In the genomic region with DNA sequence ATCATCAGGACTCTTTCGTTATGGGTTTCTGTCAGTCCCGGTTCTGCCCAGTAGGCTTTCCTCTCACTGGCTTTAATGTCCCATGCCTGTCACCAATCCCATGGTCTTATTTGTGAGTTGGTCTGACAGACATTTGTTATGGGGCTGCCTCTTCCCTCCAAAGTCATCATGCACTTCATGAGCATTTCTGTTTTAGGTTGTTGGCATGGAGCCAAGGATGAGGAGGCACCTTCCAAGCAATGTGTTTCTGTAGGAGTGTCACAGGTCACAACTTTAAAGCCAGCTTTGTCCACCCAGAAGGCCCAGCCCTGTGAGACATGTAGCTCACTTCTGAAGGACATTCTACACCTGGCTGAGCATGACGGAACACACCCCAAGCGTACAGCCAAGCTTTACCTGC, we compare ENCODE assay signal across 13 cellular contexts.
A peak's percentile ranks its signal among the peaks of the same experiment; 100 is the strongest.
DNase-seq lines count a peak whose midpoint lies in the region; TF ChIP-seq lines count a peak whose summit lies in the region.
"Had no signal": no experiment of that assay in that cellular context is flagged by ENCODE, and none has a peak within 500 bp of the region (broad histone marks: within the 10 kb centered on the region; RNA-seq: fewer than 3 reads in every experiment).

No MANE protein-coding gene starts in this region.

- H3K4me3 ChIP-seq in muscle layer of duodenum (ENCODE audit: low read depth in 1 of 2, low read length in 2 of 2), result peak overlapping the region; percentile 27 to 57
- H3K4me3 ChIP-seq: A549, GM23338 had no signal

- no peaks in the 10 kb centered on the region for H3K27me3 ChIP-seq in muscle layer of duodenum (ENCODE audit: low read depth, low read length)

- H3K9me3 ChIP-seq in muscle layer of duodenum (ENCODE audit: control insufficient read depth in 1 of 2, low read length in 2 of 2), result peaks cover 39 to 62% of the 10 kb centered on the region in 2 donors
- H3K9me3 ChIP-seq: Caco-2 had no signal

- H3K36me3 ChIP-seq in muscle layer of duodenum (ENCODE audit: control insufficient read depth in 1 of 2, insufficient read depth in 2 of 2, low read length in 2 of 2), result peaks cover 52 to 85% of the 10 kb centered on the region in 2 donors

- no peak for TF ChIP-seq POLR2A in erythroblast (IDR thresholded peaks at IDR 0.05; ENCODE audit: low read length)

- H3K4me1 ChIP-seq in muscle layer of duodenum (ENCODE audit: control insufficient read depth in 1 of 2, insufficient read depth in 2 of 2, low read length in 2 of 2), result no peaks in the 10 kb centered on the region
- H3K4me1 ChIP-seq: A549, Caco-2 had no signal

- H3K27ac ChIP-seq in muscle layer of duodenum (ENCODE audit: low read length), result no peak overlapping the region
- H3K27ac ChIP-seq: A549, C4-2B had no signal

- DNase-seq in erythroblast (lab: John Stamatoyannopoulos, UW) (peak; percentile 22 to 27), NCI-H2196 treated with DMSO at 0.1 percent for 48 hours (lab: John Stamatoyannopoulos, UW; ENCODE audit: unreplicated experiment) (no peak), T-helper 9 cell (no peak), glomerular visceral epithelial cell (ENCODE audit: extremely low spot score) (no peak)
- DNase-seq: AML-193; Caco-2; CD4-positive, alpha-beta T cell; HCEC 1CT had no signal

- TF ChIP-seq RAD21 in Ishikawa (IDR thresholded peaks at IDR 0.05; ENCODE audit: low read depth), result no peak

- no peak for TF ChIP-seq EP300 in Ishikawa (IDR thresholded peaks at IDR 0.05; ENCODE audit: borderline replicate concordance)

TF ChIP-seq in Ishikawa, 13 proteins besides CTCF, POLR2A, EP300 and RAD21:
- TF ChIP-seq NFIC (IDR thresholded peaks at IDR 0.05) (peak; percentile 46), CREB1 (IDR thresholded peaks at IDR 0.05; ENCODE audit: low read depth) (no peak), TAF1 (IDR thresholded peaks at IDR 0.05; ENCODE audit: low read depth) (no peak)

Comparison
In these comparisons a context has a peak if more than half of its experiments do, and no peak if none do; other contexts are left out.
1. DNase-seq: peak in erythroblast (2 of 2); none in NCI-H2196 treated with DMSO at 0.1 percent for 48 hours (single experiment), T-helper 9 cell (single experiment) and glomerular visceral epithelial cell (single experiment).